8 cellular contexts compared by ENCODE assay signal in the genomic region with DNA sequence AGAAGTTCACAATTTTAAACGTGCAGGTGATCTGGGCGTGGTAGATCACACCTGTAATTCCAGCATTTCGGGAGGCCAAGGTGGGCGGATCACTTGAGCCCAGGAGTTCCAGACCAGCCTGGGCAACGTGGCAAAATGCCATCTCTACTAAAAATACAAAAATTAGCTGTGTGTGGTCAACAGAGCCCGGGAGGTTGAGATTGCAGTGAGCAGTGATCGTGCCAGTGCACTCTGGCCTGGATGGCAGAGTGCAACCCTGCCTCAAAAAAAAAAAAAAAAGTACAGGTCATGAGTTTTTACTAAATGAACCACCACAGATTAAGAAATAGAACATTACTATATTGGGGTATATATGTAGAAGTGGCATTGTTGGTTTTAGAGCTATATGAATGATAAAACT. TPM values are rescaled to one million over a fixed set of nuclear protein-coding genes. Genes with fewer than 3 reads are reported as not detected.
DNase-seq lines count a peak whose midpoint lies in the region; ATAC-seq and TF ChIP-seq lines count a peak whose summit lies in the region.
"Not testable (repeated sequence)": the region's sequence is repeated elsewhere in the genome, so short reads cannot be mapped to it uniquely, and the experiment has no call there.

No MANE protein-coding gene starts in this region.

- H3K9ac ChIP-seq in Karpas-422 (ENCODE audit: low read length) = not testable (repeated sequence)

- not testable (repeated sequence) for H3K4me1 ChIP-seq in CD8-positive, alpha-beta T cell (ENCODE audit: insufficient read depth, low read length); Karpas-422 (ENCODE audit: low read length); right lobe of liver; tibial artery

- H2AFZ ChIP-seq in Karpas-422 (ENCODE audit: low read length) = not testable (repeated sequence)

- intact Hi-C loops in CD8-positive, alpha-beta T cell (cut with DNase I, micrococcal nuclease); right lobe of liver (cut with DNase I); tibial artery (cut with DNase I; ENCODE audit: low total_unique reads): not testable (repeated sequence)

- H3K9me3 ChIP-seq in CD8-positive, alpha-beta T cell (ENCODE audit: low read length); Karpas-422 (ENCODE audit: low read length); right lobe of liver; tibial artery: not testable (repeated sequence)

- H3K9me2 ChIP-seq in Karpas-422 (replicated peaks; ENCODE audit: insufficient read depth, low read length) = not testable (repeated sequence)

- POLR2A ChIA-PET in CD8-positive, alpha-beta T cell (lab: Charles Lee); T-cell (lab: Charles Lee): not testable (repeated sequence)

- H3K4me3 ChIP-seq in CD8-positive, alpha-beta T cell (ENCODE audit: low read depth, low read length); Karpas-422 (ENCODE audit: low read length): not testable (repeated sequence)
- H3K4me3 ChIP-seq in right lobe of liver = peak overlapping the region in 1 of 3 donors; percentile 81
- peak overlapping the region; percentile 61 to 63 for H3K4me3 ChIP-seq in tibial artery

- not testable (repeated sequence) for H3K36me3 ChIP-seq in CD8-positive, alpha-beta T cell (ENCODE audit: insufficient read depth, low read length); Karpas-422 (ENCODE audit: insufficient read depth, low read length); right lobe of liver; tibial artery

- H3K9me3 Mint-ChIP-seq in CD8-positive, alpha-beta T cell; T-cell; activated naive CD8-positive, alpha-beta T cell (ENCODE audit: low read depth); effector memory CD8-positive, alpha-beta T cell; nephron: not testable (repeated sequence)

- not testable (repeated sequence) for TF ChIP-seq POLR2A in right lobe of liver (IDR thresholded peaks at IDR 0.05)

- H3K27me3 Mint-ChIP-seq in CD8-positive, alpha-beta T cell (ENCODE audit: low read depth); T-cell; activated naive CD8-positive, alpha-beta T cell; effector memory CD8-positive, alpha-beta T cell; nephron (ENCODE audit: low read depth): not testable (repeated sequence)

- not testable (repeated sequence) for ATAC-seq in CD8-positive, alpha-beta T cell; T-cell (replicated peaks in 1 of 4); effector memory CD8-positive, alpha-beta T cell (replicated peaks)
- ATAC-seq in right lobe of liver = peak; percentile 59 to 73 (median 64)

- H3K36me3 Mint-ChIP-seq in CD8-positive, alpha-beta T cell = peaks cover 11% of the 10 kb centered on the region
- not testable (repeated sequence) for H3K36me3 Mint-ChIP-seq in T-cell; activated naive CD8-positive, alpha-beta T cell; nephron (ENCODE audit: low read depth)
- H3K36me3 Mint-ChIP-seq in effector memory CD8-positive, alpha-beta T cell (ENCODE audit: insufficient read depth) = peaks cover 25% of the 10 kb centered on the region

- not testable (repeated sequence) for H3K4me1 Mint-ChIP-seq in CD8-positive, alpha-beta T cell (ENCODE audit: low read depth); activated naive CD8-positive, alpha-beta T cell (ENCODE audit: low read depth); nephron
- H3K4me1 Mint-ChIP-seq in T-cell = peaks cover 12 to 20% (median 14%) of the 10 kb centered on the region in 3 donors
- H3K4me1 Mint-ChIP-seq in effector memory CD8-positive, alpha-beta T cell (ENCODE audit: low read depth in 2 of 2) = peaks cover 2 to 18% of the 10 kb centered on the region in 2 donors

- not testable (repeated sequence) for TF ChIP-seq CTCF in CD8-positive, alpha-beta T cell (IDR thresholded peaks at IDR 0.05); right lobe of liver (IDR thresholded peaks at IDR 0.05); nephron (IDR thresholded peaks at IDR 0.05; ENCODE audit: unreplicated experiment in 3 of 3); tibial artery (IDR thresholded peaks at IDR 0.05)

- peak overlapping the region; percentile 51 for H3K4me3 Mint-ChIP-seq in CD8-positive, alpha-beta T cell
- peak overlapping the region; percentile 58 to 95 (median 87) for H3K4me3 Mint-ChIP-seq in T-cell
- peak overlapping the region; percentile 47 for H3K4me3 Mint-ChIP-seq in activated naive CD8-positive, alpha-beta T cell
- peak overlapping the region; percentile 89 to 91 for H3K4me3 Mint-ChIP-seq in effector memory CD8-positive, alpha-beta T cell
- H3K4me3 Mint-ChIP-seq in nephron = peak overlapping the region; percentile 48 to 92 (median 52)

- H4K20me1 ChIP-seq in Karpas-422 (ENCODE audit: insufficient read depth, low read depth, low read length) = not testable (repeated sequence)

- H3K27me3 ChIP-seq in CD8-positive, alpha-beta T cell (ENCODE audit: insufficient read depth, low read length); Karpas-422 (ENCODE audit: low read length); right lobe of liver; tibial artery: not testable (repeated sequence)

- peaks cover 14% of the 10 kb centered on the region for H3K79me2 ChIP-seq in Karpas-422 (ENCODE audit: low read length)

- DNase-seq in CD8-positive, alpha-beta T cell; Karpas-422; T-cell; effector memory CD8-positive, alpha-beta T cell; tibial artery: not testable (repeated sequence)
- peak; percentile 35 to 78 (median 67) for DNase-seq in right lobe of liver

- CTCF ChIA-PET in CD8-positive, alpha-beta T cell (lab: Charles Lee); T-cell (lab: Charles Lee): not testable (repeated sequence)

- not testable (repeated sequence) for H3K27ac ChIP-seq in CD8-positive, alpha-beta T cell (ENCODE audit: low read depth, low read length); Karpas-422 (ENCODE audit: low read length); tibial artery
- peak overlapping the region; percentile 87 to 98 (median 97) for H3K27ac ChIP-seq in right lobe of liver

- not testable (repeated sequence) for H3K27ac Mint-ChIP-seq in CD8-positive, alpha-beta T cell; T-cell; activated naive CD8-positive, alpha-beta T cell; effector memory CD8-positive, alpha-beta T cell; nephron

- WGBS in right lobe of liver (ENCODE audit: insufficient coverage, low coverage, low lambda C conversion rate, missing lambda C conversion rate) = 22% methylated on average over 1 of the region's 7 CpGs

- peak overlapping the region; percentile 73 for H3K4me2 ChIP-seq in Karpas-422 (ENCODE audit: low read depth, low read length, poor library complexity, severe bottlenecking)

RNA-seq across cellular contexts. Expression of a gene that starts 2.2 kb away (rescaled TPM):
- total RNA-seq in CD8-positive, alpha-beta T cell = 10 to 100 TPM; 15.7 to 16.2 TPM
- total RNA-seq in Karpas-422 (2014; rRNA removed; shearing (Covaris generic); ENCODE audit: low replicate concordance) = 15.0 and 16.0 TPM in 2 replicates
- 10 to 100 TPM; 23.8 to 29.4 (median 24.4) TPM for total RNA-seq in T-cell
- total RNA-seq in right lobe of liver = 10 to 100 TPM in 4 of 6 experiments, 1 to 10 TPM in 2; 5.1 to 18.9 (median 15.3) TPM
